ENCODE assay signal across 8 cellular contexts in genomic region chr9:105519711-105520369, GRCh38. TPM values are rescaled to one million over a fixed set of nuclear protein-coding genes. Genes with fewer than 3 reads are reported as not detected.
DNase-seq lines count a peak whose midpoint lies in the region; ATAC-seq, FAIRE-seq and TF ChIP-seq lines count a peak whose summit lies in the region.
"Not testable (repeated sequence)": the region's sequence is repeated elsewhere in the genome, so short reads cannot be mapped to it uniquely, and the experiment has no call there.

No MANE protein-coding gene starts in this region.

- BruUV-seq in HepG2 (replicated peaks; lab: Mats Ljungman, UMichigan) = not testable (repeated sequence)

- TF ChIP-seq EP300 in HepG2 (IDR thresholded peaks at IDR 0.05; ENCODE audit: low read depth in 2 of 2, low read length in 2 of 2); HepG2 (CRISPR knock-in tag; IDR thresholded peaks at IDR 0.05; ENCODE audit: borderline replicate concordance): not testable (repeated sequence)

- not testable (repeated sequence) for H3K27me3 ChIP-seq in AG04450 (ENCODE audit: control insufficient read depth, insufficient read depth, low read length); OCI-LY3 (ENCODE audit: low read depth, low read length); HepG2 (ENCODE audit: control insufficient read depth in 1 of 2, insufficient read depth in 2 of 2, low read length in 2 of 2)

- not testable (repeated sequence) for H2AFZ ChIP-seq in OCI-LY3 (ENCODE audit: low read depth, low read length); HepG2 (ENCODE audit: low read length)

- 96% methylated on average over 36 of the region's 43 CpGs for WGBS in HepG2 (ENCODE audit: low lambda C conversion rate)

- POLR2A ChIA-PET in AG04450 (lab: Yijun Ruan, JAX); HepG2 (lab: Yijun Ruan, JAX): not testable (repeated sequence)

- in situ Hi-C loops in HepG2 (cut with HindIII; ENCODE audit: extremely low pct_ligation_motif_present, low pct_unique_long_range_greater_than_20kb) = not testable (repeated sequence)

- TF ChIP-seq CTCF in AG04450 (IDR thresholded peaks at IDR 0.05; ENCODE audit: low read depth, low read length); OCI-LY3 (IDR thresholded peaks at IDR 0.05; ENCODE audit: low read depth, low read length); HepG2 (CRISPR knock-in tag; IDR thresholded peaks at IDR 0.05): not testable (repeated sequence)

- H3K27ac ChIP-seq in AG04450 (ENCODE audit: low read depth, low read length); OCI-LY3 (ENCODE audit: low read length): not testable (repeated sequence)
- peak overlapping the region; percentile 63 for H3K27ac ChIP-seq in HepG2 (ENCODE audit: extremely low read length, insufficient read depth, low read length)

- H3K36me3 ChIP-seq in OCI-LY3 (replicated peaks; ENCODE audit: low read depth, low read length) = not testable (repeated sequence)
- peaks cover 4 to 13% of the 10 kb centered on the region in 2 experiments; a peak in 3 of 5 replicates for H3K36me3 ChIP-seq in HepG2 (replicated peaks in 1 of 2; ENCODE audit: control insufficient read depth in 1 of 2, insufficient read depth in 2 of 2, low read length in 2 of 2)

- not testable (repeated sequence) for H3K4me2 ChIP-seq in OCI-LY3 (ENCODE audit: low read length); HepG2 (ENCODE audit: low read depth, low read length)

- H3K4me3 ChIP-seq in AG04450 (ENCODE audit: low read depth, low read length) (peak overlapping the region; percentile 41; the same call in 1 of the 2 replicates), OCI-LY3 (ENCODE audit: low read length) (peak overlapping the region; percentile 48; the same call in 1 of the 2 replicates), HepG2 (replicated peaks in 1 of 3; ENCODE audit: insufficient read depth in 1 of 3, low read depth in 2 of 3, low read length in 3 of 3) (peak overlapping the region in 2 of 3 experiments; percentile 59 to 60; a peak in 4 of 6 replicates)

- H3K9ac ChIP-seq in OCI-LY3 (ENCODE audit: low read length) = not testable (repeated sequence)
- H3K9ac ChIP-seq in HepG2 (ENCODE audit: insufficient read depth, low read depth, low read length) = peak overlapping the region; percentile 60

- not testable (repeated sequence) for H4K20me1 ChIP-seq in OCI-LY3 (ENCODE audit: insufficient read depth, low read length); HepG2 (ENCODE audit: insufficient read depth, low read length)

- DNase-seq in AG04450 (ENCODE audit: low read depth, low spot score) = not testable (repeated sequence)
- DNase-seq in activated CD8-positive, alpha-beta memory T cell treated with anti-CD3 and anti-CD28 coated beads, Interleukin-2, amount 50 U/mL, for 4 hours = peak; percentile 23
- peak; percentile 11 for DNase-seq in dermis blood vessel endothelial cell
- peak; percentile 14 for DNase-seq in HepG2 (ENCODE audit: low spot score)
- peak; percentile 17 for DNase-seq in stimulated activated CD4-positive, alpha-beta T cell treated with anti-CD3 and anti-CD28 coated beads, Interleukin-12 subunit alpha, Interleukin-12 subunit beta, amount 100 ng/mL, for 4 hours

- intact Hi-C loops in HepG2 (cut with micrococcal nuclease; ENCODE audit: unreplicated experiment) = not testable (repeated sequence)

- CTCF ChIA-PET in AG04450 (lab: Charles Lee); HepG2 (lab: Yijun Ruan, JAX; ENCODE audit: low intra/inter-chr PET ratio, low total read pairs): not testable (repeated sequence)

- TF ChIP-seq RAD21 in HepG2 (CRISPR knock-in tag; IDR thresholded peaks at IDR 0.05) = not testable (repeated sequence)

- peaks cover 26% of the 10 kb centered on the region for H3K4me1 ChIP-seq in OCI-LY3 (ENCODE audit: low read length)
- H3K4me1 ChIP-seq in HepG2 (ENCODE audit: insufficient read depth, low read length) = not testable (repeated sequence)

- ATAC-seq in GM19043 (IDR thresholded peaks at IDR 0.05; ENCODE audit: low read depth, unreplicated experiment) = peak; percentile 44
- ATAC-seq in HG03097 (IDR thresholded peaks at IDR 0.05; ENCODE audit: low FRiP score, unreplicated experiment) = peak; percentile 70
- peak; percentile 99 for ATAC-seq in HepG2

- H3K79me2 ChIP-seq in OCI-LY3 (ENCODE audit: low read length); HepG2 (ENCODE audit: insufficient read depth, low read length): not testable (repeated sequence)

- FAIRE-seq in HepG2 (lab: Jason Lieb, UNC) = not testable (repeated sequence)

- not testable (repeated sequence) for TF ChIP-seq POLR2A in HepG2 (IDR thresholded peaks at IDR 0.05; ENCODE audit: insufficient read depth in 1 of 2, low read depth in 2 of 2, low read length in 2 of 2)

- H3K9me3 ChIP-seq in AG04450 (ENCODE audit: control insufficient read depth, insufficient read depth, low read length); OCI-LY3 (ENCODE audit: insufficient read depth, low read length); HepG2 (ENCODE audit: low read length): not testable (repeated sequence)

TF ChIP-seq in HepG2, 621 proteins besides CTCF, POLR2A, EP300 and RAD21 (continues in another document):
- TF ChIP-seq ZNF768 (CRISPR knock-in tag; IDR thresholded peaks at IDR 0.05) (peak; percentile 65; the same call in 1 of the 2 replicates), SALL2 (CRISPR knock-in tag; IDR thresholded peaks at IDR 0.05) (0 out of 2 replicates have a peak, but pooled peaks have one; percentile 26), HMGXB4 (CRISPR knock-in tag; IDR thresholded peaks at IDR 0.05; ENCODE audit: borderline replicate concordance in 1 of 2, low read depth in 1 of 2) (peak in 1 of 2 experiments; percentile 59; a peak in 1 of 4 replicates), NFKB2 (CRISPR knock-in tag; IDR thresholded peaks at IDR 0.05; ENCODE audit: borderline replicate concordance) (peak; percentile 42; the same call in 1 of the 2 replicates), KMT2A (CRISPR knock-in tag; IDR thresholded peaks at IDR 0.05) (peak; percentile 62; the same call in 1 of the 2 replicates), MYC (CRISPR knock-in tag; IDR thresholded peaks at IDR 0.05; ENCODE audit: borderline replicate concordance) (peak; percentile 33; the same call in 1 of the 2 replicates), MEIS2 (CRISPR knock-in tag; IDR thresholded peaks at IDR 0.05) (0 out of 2 replicates have a peak, but pooled peaks have one; percentile 29), TAF1 (CRISPR knock-in tag; IDR thresholded peaks at IDR 0.05) (peak; percentile 71), SAP130 (CRISPR knock-in tag; IDR thresholded peaks at IDR 0.05; ENCODE audit: low read depth) (peak; percentile 51), YEATS4 (CRISPR knock-in tag; IDR thresholded peaks at IDR 0.05; ENCODE audit: borderline replicate concordance) (peak; percentile 63; the same call in 1 of the 2 replicates)

RNA-seq across cellular contexts. Expression of gene FKTN, which starts 38.1 kb away (rescaled TPM):
- polyA plus RNA-seq in AG04450 (2011; rRNA removed) = 17.7 and 24.0 TPM in 2 replicates
- polyA minus RNA-seq in AG04450 (2011; rRNA and poly(A)+ RNA removed) = 16.1 and 18.7 TPM in 2 replicates
- total RNA-seq in dermis blood vessel endothelial cell = 17.7 and 19.5 TPM in 2 replicates
- total RNA-seq in HepG2 (2016; rRNA removed; fragmentation: Illumina TruSeq; extraction: Trizol) = 13.5 and 15.2 TPM in 2 replicates
- 2.3 and 2.4 TPM in 2 replicates for total RNA-seq in HepG2 (2016; cell fraction: cytosol; rRNA removed; fragmentation: Illumina TruSeq; extraction: Trizol; ENCODE audit: low read depth)
- 13.0 and 13.9 TPM in 2 replicates for total RNA-seq in HepG2 (2016; cell fraction: insoluble cytoplasmic fraction; rRNA removed; fragmentation: Illumina TruSeq; extraction: Trizol)
- total RNA-seq in HepG2 (2016; cell fraction: membrane; rRNA removed; fragmentation: Illumina TruSeq; extraction: Trizol) = 3.4 and 6.2 TPM in 2 replicates
- total RNA-seq in HepG2 (2016; cell fraction: nucleus; rRNA removed; fragmentation: Illumina TruSeq; extraction: Trizol) = 29.5 and 32.0 TPM in 2 replicates
- polyA plus RNA-seq in HepG2 (2011; rRNA removed) = 6.0 and 7.9 TPM in 2 replicates
- 2.5 and 4.1 TPM in 2 replicates for polyA plus RNA-seq in HepG2 (2011; cell fraction: cytosol; rRNA removed)
- polyA plus RNA-seq in HepG2 (2011; cell fraction: nucleus; rRNA removed) = 6.7 and 8.6 TPM in 2 replicates
- 7.5 and 8.4 TPM in 2 replicates for polyA plus RNA-seq in HepG2 (2012)
- polyA plus RNA-seq in HepG2 (2016; cell fraction: cytosol; fragmentation: Illumina TruSeq; extraction: Trizol; ENCODE audit: low read depth) = 0.49 and 0.57 TPM in 2 replicates
- 7.3 and 7.7 TPM in 2 replicates for polyA plus RNA-seq in HepG2 (2016; cell fraction: insoluble cytoplasmic fraction; fragmentation: Illumina TruSeq; extraction: Trizol; ENCODE audit: low read depth)
- 1.0 and 1.5 TPM in 2 replicates for polyA plus RNA-seq in HepG2 (2016; cell fraction: membrane; fragmentation: Illumina TruSeq; extraction: Trizol; ENCODE audit: low read depth)
- polyA plus RNA-seq in HepG2 (2016; cell fraction: nucleus; fragmentation: Illumina TruSeq; extraction: Trizol; ENCODE audit: insufficient read depth, low read depth) = 16.1 and 16.6 TPM in 2 replicates
- polyA minus RNA-seq in HepG2 (2011; rRNA and poly(A)+ RNA removed; ENCODE audit: low replicate concordance) = 10.7 and 19.3 TPM in 2 replicates
- 5.7 and 5.8 TPM in 2 replicates for polyA minus RNA-seq in HepG2 (2011; cell fraction: cytosol; rRNA and poly(A)+ RNA removed)
- polyA minus RNA-seq in HepG2 (2011; cell fraction: nucleus; rRNA and poly(A)+ RNA removed) = 24.7 and 35.3 TPM in 2 replicates

Comparison
In these comparisons a context has a peak if more than half of its experiments do, and no peak if none do; other contexts are left out.
1. ATAC-seq: peak in every context shown above with its lines; median percentile 99 in HepG2; 70 in HG03097; 44 in GM19043.